Comparison of ENCODE assay signal across 2 cellular contexts in the genomic region with DNA sequence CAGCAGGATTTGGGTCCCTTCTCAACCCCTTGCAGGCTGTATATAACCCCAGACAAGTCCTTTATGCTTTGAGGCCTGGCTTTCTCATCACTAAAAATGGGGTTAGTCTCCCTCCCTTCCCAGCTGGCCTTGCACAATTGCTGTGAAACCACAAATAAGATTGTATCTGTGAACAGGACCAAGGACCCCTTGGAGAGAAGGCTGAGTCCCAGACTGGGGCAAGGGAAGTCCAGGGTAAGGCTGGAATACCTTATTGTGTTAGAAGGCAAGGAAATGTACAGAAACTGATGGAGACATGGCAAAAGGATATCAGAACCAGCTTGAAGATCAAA.
TF ChIP-seq lines count a peak whose summit lies in the region.

No MANE protein-coding gene starts in this region.

TF ChIP-seq in HepG2, 621 proteins besides CTCF, POLR2A, EP300 and RAD21:
- no peak for TF ChIP-seq ZNF235 (CRISPR knock-in tag; IDR thresholded peaks at IDR 0.05; ENCODE audit: borderline replicate concordance)
- no peak for TF ChIP-seq ZNF768 (CRISPR knock-in tag; IDR thresholded peaks at IDR 0.05)
- TF ChIP-seq ZIK1 (CRISPR knock-in tag; IDR thresholded peaks at IDR 0.05; ENCODE audit: borderline replicate concordance, low read depth) = no peak
- TF ChIP-seq ZNF501 (CRISPR knock-in tag; IDR thresholded peaks at IDR 0.05) = no peak
- TF ChIP-seq MEIS2 (CRISPR knock-in tag; IDR thresholded peaks at IDR 0.05) = no peak
- no peak for TF ChIP-seq CREB1 (IDR thresholded peaks at IDR 0.05)
- no peak for TF ChIP-seq CREB1 (CRISPR knock-in tag; IDR thresholded peaks at IDR 0.05)
- no peak for TF ChIP-seq ZNF549 (CRISPR knock-in tag; IDR thresholded peaks at IDR 0.05)
- no peak for TF ChIP-seq ATM (IDR thresholded peaks at IDR 0.05; ENCODE audit: borderline replicate concordance)
- TF ChIP-seq, protein P1, sequence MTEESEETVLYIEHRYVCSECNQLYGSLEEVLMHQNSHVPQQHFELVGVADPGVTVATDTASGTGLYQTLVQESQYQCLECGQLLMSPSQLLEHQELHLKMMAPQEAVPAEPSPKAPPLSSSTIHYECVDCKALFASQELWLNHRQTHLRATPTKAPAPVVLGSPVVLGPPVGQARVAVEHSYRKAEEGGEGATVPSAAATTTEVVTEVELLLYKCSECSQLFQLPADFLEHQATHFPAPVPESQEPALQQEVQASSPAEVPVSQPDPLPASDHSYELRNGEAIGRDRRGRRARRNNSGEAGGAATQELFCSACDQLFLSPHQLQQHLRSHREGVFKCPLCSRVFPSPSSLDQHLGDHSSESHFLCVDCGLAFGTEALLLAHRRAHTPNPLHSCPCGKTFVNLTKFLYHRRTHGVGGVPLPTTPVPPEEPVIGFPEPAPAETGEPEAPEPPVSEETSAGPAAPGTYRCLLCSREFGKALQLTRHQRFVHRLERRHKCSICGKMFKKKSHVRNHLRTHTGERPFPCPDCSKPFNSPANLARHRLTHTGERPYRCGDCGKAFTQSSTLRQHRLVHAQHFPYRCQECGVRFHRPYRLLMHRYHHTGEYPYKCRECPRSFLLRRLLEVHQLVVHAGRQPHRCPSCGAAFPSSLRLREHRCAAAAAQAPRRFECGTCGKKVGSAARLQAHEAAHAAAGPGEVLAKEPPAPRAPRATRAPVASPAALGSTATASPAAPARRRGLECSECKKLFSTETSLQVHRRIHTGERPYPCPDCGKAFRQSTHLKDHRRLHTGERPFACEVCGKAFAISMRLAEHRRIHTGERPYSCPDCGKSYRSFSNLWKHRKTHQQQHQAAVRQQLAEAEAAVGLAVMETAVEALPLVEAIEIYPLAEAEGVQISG (CRISPR knock-in tag; IDR thresholded peaks at IDR 0.05) = no peak
- no peak for TF ChIP-seq ZNF558 (CRISPR knock-in tag; IDR thresholded peaks at IDR 0.05; ENCODE audit: borderline replicate concordance)
TF ChIP-seq in HepG2: peak in this region for 0.

TF ChIP-seq in K562, 482 proteins besides CTCF, POLR2A, EP300 and RAD21:
- TF ChIP-seq, protein P2, sequence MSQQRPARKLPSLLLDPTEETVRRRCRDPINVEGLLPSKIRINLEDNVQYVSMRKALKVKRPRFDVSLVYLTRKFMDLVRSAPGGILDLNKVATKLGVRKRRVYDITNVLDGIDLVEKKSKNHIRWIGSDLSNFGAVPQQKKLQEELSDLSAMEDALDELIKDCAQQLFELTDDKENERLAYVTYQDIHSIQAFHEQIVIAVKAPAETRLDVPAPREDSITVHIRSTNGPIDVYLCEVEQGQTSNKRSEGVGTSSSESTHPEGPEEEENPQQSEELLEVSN (IDR thresholded peaks at IDR 0.05; ENCODE audit: borderline replicate concordance in 1 of 2, extremely low read depth in 1 of 2, insufficient read depth in 1 of 2, insufficient read length in 1 of 2, low read depth in 1 of 2, low read length in 1 of 2, poor library complexity in 1 of 2, severe bottlenecking in 1 of 2) = no peak
- TF ChIP-seq RCOR1 (IDR thresholded peaks at IDR 0.05; ENCODE audit: borderline replicate concordance in 1 of 2, low read depth in 2 of 2, low read length in 2 of 2) (0 out of 4 replicates have a peak, but pooled peaks of 1 of the 2 experiments have one; percentile 20), CEBPG (CRISPR knock-in tag; IDR thresholded peaks at IDR 0.05) (no peak), CEBPG (tag; conservative IDR thresholded peaks at IDR 0.05 in 1 of 2, IDR thresholded peaks at IDR 0.05 in 1 of 2) (peak in 1 of 2 experiments; percentile 36; a peak in 1 of 4 replicates), ZNF165 (CRISPR knock-in tag; IDR thresholded peaks at IDR 0.05; ENCODE audit: borderline replicate concordance) (no peak), RBM22 (IDR thresholded peaks at IDR 0.05; ENCODE audit: low read depth, low read length, poor library complexity, severe bottlenecking) (no peak)
TF ChIP-seq in K562: peak in this region for 2.
